15 cellular contexts compared by ENCODE assay signal in genomic region chr21:37537391-37537996, GRCh38.
A peak's percentile ranks its signal among the peaks of the same experiment; 100 is the strongest.
DNase-seq lines count a peak whose midpoint lies in the region; ATAC-seq and TF ChIP-seq lines count a peak whose summit lies in the region.
"Had no signal": no experiment of that assay in that cellular context is flagged by ENCODE, and none has a peak within 500 bp of the region (broad histone marks: within the 10 kb centered on the region; RNA-seq: fewer than 3 reads in every experiment).

No MANE protein-coding gene starts in this region.

- no peak overlapping the region for H2AFZ ChIP-seq in GM23338

- H3K4me3 Mint-ChIP-seq in GM23338, result no peak overlapping the region
- H3K4me3 Mint-ChIP-seq in endodermal cell, result no peak overlapping the region
- H3K4me3 Mint-ChIP-seq in osteocyte (ENCODE audit: unreplicated experiment), result no peak overlapping the region
- H3K4me3 Mint-ChIP-seq: IgD-negative memory B cell had no signal

- H3K79me2 ChIP-seq in GM23338 (replicated peaks; ENCODE audit: insufficient read depth), result no peaks in the 10 kb centered on the region

- no peaks in the 10 kb centered on the region for H3K27me3 ChIP-seq in GM23338 (ENCODE audit: insufficient read depth)
- no peaks in the 10 kb centered on the region for H3K27me3 ChIP-seq in HUES64 (ENCODE audit: insufficient read depth, low read length)
- H3K27me3 ChIP-seq in endodermal cell (ENCODE audit: control insufficient read depth, insufficient read depth, low read length, poor library complexity, severe bottlenecking), result no peaks in the 10 kb centered on the region

- no peaks in the 10 kb centered on the region for H3F3A ChIP-seq in GM23338 (replicated peaks; ENCODE audit: low read depth)

- no peak overlapping the region for H3K4me2 ChIP-seq in GM23338

- WGBS in HUES64, result 95% methylated on average over 4 of the region's 4 CpGs
- WGBS in endodermal cell (ENCODE audit: insufficient coverage in 1 of 2, insufficient read length in 1 of 2), 2 experiments, result 93 to 96% methylated on average over 2 to 4 of the region's 4 CpGs

- H3K9me3 Mint-ChIP-seq in GM23338, result peaks cover 32% of the 10 kb centered on the region
- peaks cover 16% of the 10 kb centered on the region for H3K9me3 Mint-ChIP-seq in endodermal cell
- peaks cover 21% of the 10 kb centered on the region for H3K9me3 Mint-ChIP-seq in osteocyte (ENCODE audit: unreplicated experiment)

- H4K20me1 ChIP-seq in GM23338 (replicated peaks; ENCODE audit: insufficient read depth), result no peaks in the 10 kb centered on the region

- H3K4me3 ChIP-seq in GM23338 (no peak overlapping the region), HUES64 (ENCODE audit: low read length) (no peak overlapping the region), endodermal cell (ENCODE audit: low read length) (peak overlapping the region; percentile 32)
- H3K4me3 ChIP-seq: HAP-1 had no signal

- DNase-seq in GM23338 (ENCODE audit: low spot score) (no peak), endodermal cell (no peak), osteocyte (ENCODE audit: extremely low spot score, unreplicated experiment) (peak; percentile 68), SKM-1 treated with dmso at 0.1 percent for 144 hours (lab: John Stamatoyannopoulos, UW; ENCODE audit: unreplicated experiment) (no peak)
- DNase-seq: DMS153; NCI-H187; NCI-H526 treated with DMSO at 0.1 percent for 48 hours; NK-92 treated with Interleukin-12 subunit alpha and Interleukin-12 subunit beta, amount 100 ng/mL, for 24 hours; SIG-M5 had no signal

- no peak for ATAC-seq in GM23338
- no peak for ATAC-seq in HG03159 (IDR thresholded peaks at IDR 0.05; ENCODE audit: unreplicated experiment)
- no peak for ATAC-seq in HG03025 (IDR thresholded peaks at IDR 0.05; ENCODE audit: low FRiP score, unreplicated experiment)

- H3K27me3 Mint-ChIP-seq in GM23338 (ENCODE audit: insufficient read depth, low read depth, poor library complexity), result no peaks in the 10 kb centered on the region
- H3K27me3 Mint-ChIP-seq in endodermal cell (ENCODE audit: insufficient read depth), result no peaks in the 10 kb centered on the region
- H3K27me3 Mint-ChIP-seq in osteocyte (ENCODE audit: unreplicated experiment), result no peaks in the 10 kb centered on the region

- H3K27ac Mint-ChIP-seq in GM23338 (no peak overlapping the region), endodermal cell (no peak overlapping the region), osteocyte (ENCODE audit: unreplicated experiment) (no peak overlapping the region)
- H3K27ac Mint-ChIP-seq: IgD-negative memory B cell had no signal

- H3K9me2 ChIP-seq in GM23338 (ENCODE audit: insufficient read depth), result peaks cover 7% of the 10 kb centered on the region; the same call in 1 of the 2 replicates

- H3K36me3 Mint-ChIP-seq in GM23338 (ENCODE audit: low read depth) (peaks cover 21% of the 10 kb centered on the region), endodermal cell (ENCODE audit: low read depth) (peaks cover 8% of the 10 kb centered on the region), osteocyte (ENCODE audit: unreplicated experiment) (peaks cover 3% of the 10 kb centered on the region)
- H3K36me3 Mint-ChIP-seq: IgD-negative memory B cell had no signal

- H3K4me1 ChIP-seq in GM23338 (ENCODE audit: insufficient read depth) (no peaks in the 10 kb centered on the region), HUES64 (ENCODE audit: insufficient read depth, low read length) (0 out of 2 replicates have a peak, but pooled peaks cover 4% of the 10 kb centered on the region), endodermal cell (ENCODE audit: control insufficient read depth, insufficient read depth, low read length) (no peaks in the 10 kb centered on the region)
- H3K4me1 ChIP-seq: HAP-1 had no signal

- H3K9me3 ChIP-seq in HUES64 (ENCODE audit: insufficient read depth, low read depth, low read length) (peaks cover 14% of the 10 kb centered on the region), endodermal cell (ENCODE audit: control insufficient read depth, low read length) (peaks cover 31% of the 10 kb centered on the region)

- H3K9ac ChIP-seq in HUES64 (ENCODE audit: low read depth, low read length), result no peak overlapping the region
- no peak overlapping the region for H3K9ac ChIP-seq in endodermal cell (ENCODE audit: extremely low read depth, low read length, poor library complexity, severe bottlenecking)

- H3K27ac ChIP-seq in GM23338 (ENCODE audit: low read depth) (peak overlapping the region; percentile 36), HUES64 (ENCODE audit: low read depth, low read length) (peak overlapping the region; percentile 20; the same call in 1 of the 2 replicates), endodermal cell (ENCODE audit: low read depth, low read length) (no peak overlapping the region)
- H3K27ac ChIP-seq: C4-2B had no signal

- H3K4me1 Mint-ChIP-seq in GM23338 (no peaks in the 10 kb centered on the region), endodermal cell (peaks cover 4% of the 10 kb centered on the region), osteocyte (ENCODE audit: unreplicated experiment) (peaks cover 1% of the 10 kb centered on the region)
- H3K4me1 Mint-ChIP-seq: IgD-negative memory B cell had no signal

- TF ChIP-seq CTCF in GM23338 (conservative IDR thresholded peaks at IDR 0.05; ENCODE audit: low read depth in 2 of 2) (no peak), endodermal cell (conservative IDR thresholded peaks at IDR 0.05) (no peak), osteocyte (IDR thresholded peaks at IDR 0.05) (no peak)

- H3K36me3 ChIP-seq in GM23338 (ENCODE audit: insufficient read depth), result no peaks in the 10 kb centered on the region
- H3K36me3 ChIP-seq in HUES64 (ENCODE audit: insufficient read depth, low read length), result no peaks in the 10 kb centered on the region
- H3K36me3 ChIP-seq in endodermal cell (ENCODE audit: control insufficient read depth, insufficient read depth, low read length), result no peaks in the 10 kb centered on the region
- H3K36me3 ChIP-seq: HAP-1 had no signal

TF ChIP-seq in GM23338, 12 proteins besides CTCF, POLR2A, EP300 and RAD21 (continues in another document):
- TF ChIP-seq ETS1 (IDR thresholded peaks at IDR 0.05), result no peak
- no peak for TF ChIP-seq NANOG (IDR thresholded peaks at IDR 0.05; ENCODE audit: borderline replicate concordance)
